17 cellular contexts compared by ENCODE assay signal in the genomic region with DNA sequence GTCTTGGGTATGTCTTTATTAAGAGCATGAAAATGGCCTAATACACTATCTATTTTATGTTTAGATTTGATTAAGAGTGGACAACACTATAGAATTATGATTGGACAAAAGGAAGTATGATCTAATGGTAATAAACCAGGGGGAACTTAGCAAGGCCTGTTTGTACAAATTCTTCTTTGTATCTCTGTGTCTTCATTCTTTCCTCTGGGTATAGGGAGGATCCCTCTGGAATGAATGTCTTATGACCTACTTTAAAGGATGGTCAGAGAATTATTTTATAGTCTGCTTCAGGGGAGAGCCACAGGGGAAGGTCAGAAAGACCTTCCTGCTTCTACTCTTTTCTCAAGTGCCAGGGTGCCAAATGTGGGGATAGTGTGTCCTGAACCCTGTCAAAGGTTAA. TPM values are rescaled to one million over a fixed set of nuclear protein-coding genes. Genes with fewer than 3 reads are reported as not detected.
DNase-seq lines count a peak whose midpoint lies in the region; ATAC-seq, FAIRE-seq and TF ChIP-seq lines count a peak whose summit lies in the region.
"Had no signal": no experiment of that assay in that cellular context is flagged by ENCODE, and none has a peak within 500 bp of the region (broad histone marks: within the 10 kb centered on the region; RNA-seq: fewer than 3 reads in every experiment).

No MANE protein-coding gene starts in this region.

- H3K79me2 ChIP-seq in PC-3 (ENCODE audit: low read length) = no peaks in the 10 kb centered on the region

- BruUV-seq in PC-3 (replicated peaks; lab: Mats Ljungman, UMichigan) = no TSS peak

- H3K27me3 ChIP-seq in PC-3 (ENCODE audit: low read length) (no peaks in the 10 kb centered on the region), uterus (no peaks in the 10 kb centered on the region), Peyer's patch (no peaks in the 10 kb centered on the region)

- intact Hi-C loops in PC-3 (cut with micrococcal nuclease) = loop anchor here (10.0 kb wide), 1 partner anchor 161 kb away; no protein-coding TSS in a partner anchor
- intact Hi-C loops in uterus (cut with DNase I; ENCODE audit: low total_unique reads) = no loop called here

- peak; percentile 83 for FAIRE-seq in endometrium (lab: Jason Lieb, UNC)
- FAIRE-seq: G401.6, GM12892, H54 had no signal

- no peaks in the 10 kb centered on the region for H4K20me1 ChIP-seq in PC-3 (ENCODE audit: low read length)

- TF ChIP-seq POLR2A in uterus (IDR thresholded peaks at IDR 0.05) (no peak), Peyer's patch (IDR thresholded peaks at IDR 0.05) (no peak)

- H3K27ac ChIP-seq in PC-3 (ENCODE audit: low read length) (no peak overlapping the region), uterus (peak overlapping the region; percentile 33 to 61), Peyer's patch (no peak overlapping the region)

- H3K4me2 ChIP-seq in PC-3 (ENCODE audit: low read length) = no peak overlapping the region

- no peak overlapping the region for H3K9ac ChIP-seq in PC-3 (ENCODE audit: low read length)

- no peaks in the 10 kb centered on the region for H3F3A ChIP-seq in PC-3 (ENCODE audit: low read length, unreplicated experiment)

- no peaks in the 10 kb centered on the region for H3K9me2 ChIP-seq in PC-3 (replicated peaks; ENCODE audit: low read length)

- ATAC-seq in PC-3 = peak; percentile 43

- CTCF ChIA-PET in PC-3 (lab: Charles Lee) = no interaction called here

- TF ChIP-seq CTCF in PC-3 (conservative IDR thresholded peaks at IDR 0.05; ENCODE audit: low read depth, low read length) (no peak), uterus (IDR thresholded peaks at IDR 0.05) (no peak), Peyer's patch (IDR thresholded peaks at IDR 0.05) (no peak)

- DNase-seq in PC-3 = no peak
- DNase-seq in uterus = no peak
- no peak for DNase-seq in Peyer's patch
- no peak for DNase-seq in epidermal melanocyte (ENCODE audit: insufficient read length, low spot score)
- DNase-seq in HuH-7 (ENCODE audit: low spot score) = no peak
- DNase-seq: C1 segment of cervical spinal cord; Caco-2; CD4-positive, alpha-beta memory T cell; DMS153; DND-41; GOT3; HFFc6 had no signal

- H3K9me3 ChIP-seq in PC-3 (ENCODE audit: low read length) (no peaks in the 10 kb centered on the region), uterus (no peaks in the 10 kb centered on the region), Peyer's patch (no peaks in the 10 kb centered on the region)
- H3K9me3 ChIP-seq: Caco-2, HAP-1 had no signal

- H3K4me1 ChIP-seq in PC-3 (ENCODE audit: insufficient read depth, low read length) (peaks cover 3% of the 10 kb centered on the region), uterus (no peaks in the 10 kb centered on the region), Peyer's patch (no peaks in the 10 kb centered on the region)
- H3K4me1 ChIP-seq: Caco-2, HAP-1 had no signal

- no peak overlapping the region for H3K4me3 ChIP-seq in PC-3 (ENCODE audit: low read length)
- no peak overlapping the region for H3K4me3 ChIP-seq in uterus
- H3K4me3 ChIP-seq in Peyer's patch = no peak overlapping the region
- H3K4me3 ChIP-seq: HAP-1 had no signal

- no peak overlapping the region for H2AFZ ChIP-seq in PC-3 (ENCODE audit: low read length)

- no peaks in the 10 kb centered on the region for H3K36me3 ChIP-seq in PC-3 (ENCODE audit: low read depth, low read length)
- H3K36me3 ChIP-seq in uterus = no peaks in the 10 kb centered on the region
- H3K36me3 ChIP-seq in Peyer's patch = no peaks in the 10 kb centered on the region
- H3K36me3 ChIP-seq: HAP-1 had no signal

- POLR2A ChIA-PET in PC-3 (lab: Charles Lee; ENCODE audit: unreplicated experiment) = no interaction called here

RNA-seq across cellular contexts. Expression of gene FANCL, which starts 42.8 kb away (rescaled TPM):
- total RNA-seq in PC-3 (2014; rRNA removed) = 18.0 and 18.3 TPM in 2 replicates
- total RNA-seq in uterus = 100 to 1,000 TPM in 2 of 4 donors, 10 to 100 TPM in 2; 69.8 to 302 (median 96.4) TPM
- total RNA-seq in Peyer's patch = 10 to 100 TPM; 28.5 to 42.7 (median 36.5) TPM

Comparison
In these comparisons a context has a peak if more than half of its experiments do, and no peak if none do; other contexts are left out.
1. H3K27ac ChIP-seq: peak in uterus (2 of 2); none in PC-3 (single experiment) and Peyer's patch (0 of 4).